In the genomic region with DNA sequence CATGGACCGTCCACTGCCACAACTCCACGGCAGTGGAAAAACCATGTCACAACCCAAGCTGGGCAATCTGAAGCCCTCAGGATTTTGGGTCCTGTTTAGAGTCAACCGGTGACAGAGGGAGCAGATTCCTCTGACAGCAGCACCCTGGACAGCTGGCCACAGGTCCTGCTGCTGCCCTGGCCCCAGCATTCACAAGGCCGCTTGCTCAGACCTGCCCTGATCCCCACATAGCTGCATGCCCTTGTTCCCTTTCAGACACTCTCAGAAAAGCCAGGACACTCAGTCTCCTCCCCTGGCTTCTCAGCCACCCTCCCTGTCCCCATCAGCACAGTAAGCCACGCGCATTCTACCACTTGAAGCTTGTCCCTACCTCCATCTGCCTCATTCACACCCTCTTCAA, we compare ENCODE assay signal across 12 cellular contexts. TPM values are rescaled to one million over a fixed set of nuclear protein-coding genes. Genes with fewer than 3 reads are reported as not detected.
DNase-seq lines count a peak whose midpoint lies in the region; ATAC-seq and TF ChIP-seq lines count a peak whose summit lies in the region.
"Had no signal": no experiment of that assay in that cellular context is flagged by ENCODE, and none has a peak within 500 bp of the region (broad histone marks: within the 10 kb centered on the region; RNA-seq: fewer than 3 reads in every experiment).

No MANE protein-coding gene starts in this region.

- no peaks in the 10 kb centered on the region for H3K27me3 ChIP-seq in CD4-positive, alpha-beta memory T cell (ENCODE audit: insufficient read depth, low read length)
- H3K27me3 ChIP-seq: esophagus squamous epithelium had no signal

- TF ChIP-seq CTCF in LNCaP clone FGC (IDR thresholded peaks at IDR 0.05; ENCODE audit: control insufficient read depth, extremely low read depth, insufficient read depth): no peak
- TF ChIP-seq CTCF in nephron progenitor cell (IDR thresholded peaks at IDR 0.05): no peak

- POLR2A ChIA-PET in CD4-positive, alpha-beta memory T cell (lab: Charles Lee; ENCODE audit: partially characterized antibody): interaction anchor here (1.7 kb wide), 1 partner anchor 9 kb away, joined by 4 read pairs; no protein-coding TSS in a partner anchor

- H3K27ac ChIP-seq in CD4-positive, alpha-beta memory T cell (ENCODE audit: low read depth, low read length): no peak overlapping the region
- H3K27ac ChIP-seq: HL-60 had no signal

- H3K4me3 Mint-ChIP-seq in CD4-positive, alpha-beta memory T cell: peak overlapping the region; percentile 61 to 96 (median 82)
- H3K4me3 Mint-ChIP-seq in central memory CD8-positive, alpha-beta T cell: peak overlapping the region; percentile 92
- H3K4me3 Mint-ChIP-seq in nephron progenitor cell: peak overlapping the region; percentile 92

- peaks cover 34% of the 10 kb centered on the region for H3K36me3 ChIP-seq in CD4-positive, alpha-beta memory T cell (ENCODE audit: insufficient read depth, low read length)

- H3K36me3 Mint-ChIP-seq in CD4-positive, alpha-beta memory T cell: peaks cover 30 to 55% of the 10 kb centered on the region in 2 donors
- peaks cover 19% of the 10 kb centered on the region for H3K36me3 Mint-ChIP-seq in central memory CD8-positive, alpha-beta T cell (ENCODE audit: insufficient read depth)
- H3K36me3 Mint-ChIP-seq in nephron progenitor cell (ENCODE audit: low read depth): peaks cover 25% of the 10 kb centered on the region

- ATAC-seq in central memory CD8-positive, alpha-beta T cell (replicated peaks; ENCODE audit: extremely low read depth, poor library complexity, severe bottlenecking): no peak
- ATAC-seq in GM19397 (IDR thresholded peaks at IDR 0.05; ENCODE audit: unreplicated experiment): no peak
- no peak for ATAC-seq in HG02970 (IDR thresholded peaks at IDR 0.05; ENCODE audit: low FRiP score, unreplicated experiment)
- ATAC-seq in HG02642 (IDR thresholded peaks at IDR 0.05; ENCODE audit: poor library complexity, unreplicated experiment): no peak

- intact Hi-C loops in CD4-positive, alpha-beta memory T cell (cut with micrococcal nuclease): no loop called here

- no peaks in the 10 kb centered on the region for H3K27me3 Mint-ChIP-seq in CD4-positive, alpha-beta memory T cell
- no peaks in the 10 kb centered on the region for H3K27me3 Mint-ChIP-seq in central memory CD8-positive, alpha-beta T cell
- H3K27me3 Mint-ChIP-seq in nephron progenitor cell (ENCODE audit: low read depth, poor library complexity): peaks cover 28% of the 10 kb centered on the region

- peak overlapping the region in 5 of 7 donors; percentile 35 to 75 (median 59) for H3K27ac Mint-ChIP-seq in CD4-positive, alpha-beta memory T cell
- H3K27ac Mint-ChIP-seq in central memory CD8-positive, alpha-beta T cell (ENCODE audit: low read depth): no peak overlapping the region
- no peak overlapping the region for H3K27ac Mint-ChIP-seq in nephron progenitor cell

- H3K4me1 Mint-ChIP-seq in CD4-positive, alpha-beta memory T cell: peaks cover 14 to 41% (median 29%) of the 10 kb centered on the region in 4 donors
- H3K4me1 Mint-ChIP-seq in central memory CD8-positive, alpha-beta T cell: peaks cover 26% of the 10 kb centered on the region
- H3K4me1 Mint-ChIP-seq in nephron progenitor cell: peaks cover 35% of the 10 kb centered on the region

- H3K4me3 ChIP-seq in CD4-positive, alpha-beta memory T cell (ENCODE audit: low read length in 2 of 2): no peak overlapping the region
- H3K4me3 ChIP-seq in LNCaP clone FGC (ENCODE audit: low read depth, low read length): peak overlapping the region; percentile 96

- CTCF ChIA-PET in CD4-positive, alpha-beta memory T cell (lab: Charles Lee; ENCODE audit: partially characterized antibody): interaction anchor here (0.8 to 1.0 kb wide), 3 partner anchors 9 to 73 kb away, joined by 3 to 5 read pairs (median 3); no protein-coding TSS in a partner anchor

- H3K9me3 Mint-ChIP-seq in CD4-positive, alpha-beta memory T cell: no peaks in the 10 kb centered on the region
- H3K9me3 Mint-ChIP-seq in central memory CD8-positive, alpha-beta T cell: no peaks in the 10 kb centered on the region
- no peaks in the 10 kb centered on the region for H3K9me3 Mint-ChIP-seq in nephron progenitor cell

- DNase-seq in CD4-positive, alpha-beta memory T cell: no peak
- DNase-seq in LNCaP clone FGC (ENCODE audit: low read depth) (no peak), nephron progenitor cell (no peak), activated gamma-delta T cell treated with Interleukin-2 at 50 U/mL for 16 hours (no peak)
- DNase-seq in central memory CD8-positive, alpha-beta T cell (ENCODE audit: low spot score in 2 of 2): no peak
- DNase-seq: esophagus squamous epithelium; NK-92 treated with Interleukin-12 subunit alpha and Interleukin-12 subunit beta, amount 100 ng/mL, for 24 hours; occipital lobe had no signal

- H3K9me3 ChIP-seq in CD4-positive, alpha-beta memory T cell (ENCODE audit: control insufficient read depth in 1 of 2, low read length in 2 of 2): no peaks in the 10 kb centered on the region
- H3K9me3 ChIP-seq: esophagus squamous epithelium had no signal

- H3K4me1 ChIP-seq in CD4-positive, alpha-beta memory T cell (ENCODE audit: insufficient read depth, low read length): peaks cover 23% of the 10 kb centered on the region

RNA-seq across cellular contexts. Expression of gene COPS9, which starts 1.6 kb away (rescaled TPM):
- total RNA-seq in CD4-positive, alpha-beta memory T cell: 10 to 100 TPM; 82.2 to 82.5 TPM
- polyA plus RNA-seq in CD4-positive, alpha-beta memory T cell: 100 to 1,000 TPM; 308 to 335 TPM

RNA-seq across cellular contexts. Expression of gene OTOS, which starts 6.0 kb away (rescaled TPM):
- total RNA-seq in CD4-positive, alpha-beta memory T cell: not detected
- not detected for polyA plus RNA-seq in CD4-positive, alpha-beta memory T cell
- total RNA-seq: esophagus squamous epithelium had no signal

Comparison
In these comparisons a context has a peak if more than half of its experiments do, and no peak if none do; other contexts are left out.
1. H3K27ac Mint-ChIP-seq: peak in CD4-positive, alpha-beta memory T cell (5 of 7); none in central memory CD8-positive, alpha-beta T cell (single experiment) and nephron progenitor cell (single experiment).
2. Peak in every context shown above with its lines, with median percentiles within 50 percentile points of each other: H3K4me3 Mint-ChIP-seq.